In the genomic region with DNA sequence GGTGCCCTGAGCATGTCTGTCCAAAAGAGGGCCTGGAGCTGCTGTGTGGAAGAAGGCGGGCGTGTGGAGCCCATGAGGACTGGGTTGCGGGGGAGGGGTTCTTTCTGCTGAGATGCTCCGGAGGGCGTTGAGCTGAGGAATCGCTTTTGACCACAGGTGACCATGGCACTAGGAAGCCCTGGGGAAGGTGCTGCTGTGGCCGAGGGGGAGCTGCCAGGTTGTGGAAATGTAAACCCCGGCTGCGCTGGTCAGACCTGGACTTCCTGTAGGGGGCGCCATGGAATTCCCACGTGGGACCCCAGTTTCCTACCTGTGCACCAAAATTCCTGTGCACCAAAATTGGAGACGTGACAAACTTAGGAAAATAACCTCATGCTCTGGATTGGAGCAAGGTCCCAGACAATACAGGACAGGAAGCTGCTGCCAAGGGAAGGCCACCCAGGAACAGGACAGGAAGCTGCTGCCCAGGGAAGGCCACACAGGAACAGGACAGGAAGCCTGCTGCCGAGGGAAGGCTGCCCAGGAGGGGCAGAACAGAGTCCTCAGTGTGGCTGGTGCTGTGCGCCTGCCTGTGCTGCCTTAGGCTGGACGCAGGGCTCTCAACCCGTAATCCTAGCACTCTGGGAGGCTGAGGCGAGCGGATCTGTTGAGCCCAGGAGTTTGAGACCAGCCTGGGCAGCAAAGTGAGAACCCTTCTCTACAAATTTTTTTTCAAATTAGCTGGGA, we compare ENCODE assay signal across 1 cellular context.
TF ChIP-seq lines count a peak whose summit lies in the region.

No MANE protein-coding gene starts in this region.

TF ChIP-seq in GM23338, 12 proteins besides CTCF, POLR2A, EP300 and RAD21 (continued from another document):
- no peak for TF ChIP-seq ZNF462 (CRISPR knock-in tag; IDR thresholded peaks at IDR 0.05)
- no peak for TF ChIP-seq ETS1 (IDR thresholded peaks at IDR 0.05)
- TF ChIP-seq POLR2AphosphoS5 (IDR thresholded peaks at IDR 0.05; ENCODE audit: low read depth): no peak
- TF ChIP-seq, protein P1, sequence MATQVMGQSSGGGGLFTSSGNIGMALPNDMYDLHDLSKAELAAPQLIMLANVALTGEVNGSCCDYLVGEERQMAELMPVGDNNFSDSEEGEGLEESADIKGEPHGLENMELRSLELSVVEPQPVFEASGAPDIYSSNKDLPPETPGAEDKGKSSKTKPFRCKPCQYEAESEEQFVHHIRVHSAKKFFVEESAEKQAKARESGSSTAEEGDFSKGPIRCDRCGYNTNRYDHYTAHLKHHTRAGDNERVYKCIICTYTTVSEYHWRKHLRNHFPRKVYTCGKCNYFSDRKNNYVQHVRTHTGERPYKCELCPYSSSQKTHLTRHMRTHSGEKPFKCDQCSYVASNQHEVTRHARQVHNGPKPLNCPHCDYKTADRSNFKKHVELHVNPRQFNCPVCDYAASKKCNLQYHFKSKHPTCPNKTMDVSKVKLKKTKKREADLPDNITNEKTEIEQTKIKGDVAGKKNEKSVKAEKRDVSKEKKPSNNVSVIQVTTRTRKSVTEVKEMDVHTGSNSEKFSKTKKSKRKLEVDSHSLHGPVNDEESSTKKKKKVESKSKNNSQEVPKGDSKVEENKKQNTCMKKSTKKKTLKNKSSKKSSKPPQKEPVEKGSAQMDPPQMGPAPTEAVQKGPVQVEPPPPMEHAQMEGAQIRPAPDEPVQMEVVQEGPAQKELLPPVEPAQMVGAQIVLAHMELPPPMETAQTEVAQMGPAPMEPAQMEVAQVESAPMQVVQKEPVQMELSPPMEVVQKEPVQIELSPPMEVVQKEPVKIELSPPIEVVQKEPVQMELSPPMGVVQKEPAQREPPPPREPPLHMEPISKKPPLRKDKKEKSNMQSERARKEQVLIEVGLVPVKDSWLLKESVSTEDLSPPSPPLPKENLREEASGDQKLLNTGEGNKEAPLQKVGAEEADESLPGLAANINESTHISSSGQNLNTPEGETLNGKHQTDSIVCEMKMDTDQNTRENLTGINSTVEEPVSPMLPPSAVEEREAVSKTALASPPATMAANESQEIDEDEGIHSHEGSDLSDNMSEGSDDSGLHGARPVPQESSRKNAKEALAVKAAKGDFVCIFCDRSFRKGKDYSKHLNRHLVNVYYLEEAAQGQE (IDR thresholded peaks at IDR 0.05; ENCODE audit: unreplicated experiment): no peak
- TF ChIP-seq JUNB (IDR thresholded peaks at IDR 0.05; ENCODE audit: unreplicated experiment): no peak
TF ChIP-seq in GM23338: peak in this region for 0.
